Comparison of ENCODE assay signal across 10 cellular contexts in the genomic region with DNA sequence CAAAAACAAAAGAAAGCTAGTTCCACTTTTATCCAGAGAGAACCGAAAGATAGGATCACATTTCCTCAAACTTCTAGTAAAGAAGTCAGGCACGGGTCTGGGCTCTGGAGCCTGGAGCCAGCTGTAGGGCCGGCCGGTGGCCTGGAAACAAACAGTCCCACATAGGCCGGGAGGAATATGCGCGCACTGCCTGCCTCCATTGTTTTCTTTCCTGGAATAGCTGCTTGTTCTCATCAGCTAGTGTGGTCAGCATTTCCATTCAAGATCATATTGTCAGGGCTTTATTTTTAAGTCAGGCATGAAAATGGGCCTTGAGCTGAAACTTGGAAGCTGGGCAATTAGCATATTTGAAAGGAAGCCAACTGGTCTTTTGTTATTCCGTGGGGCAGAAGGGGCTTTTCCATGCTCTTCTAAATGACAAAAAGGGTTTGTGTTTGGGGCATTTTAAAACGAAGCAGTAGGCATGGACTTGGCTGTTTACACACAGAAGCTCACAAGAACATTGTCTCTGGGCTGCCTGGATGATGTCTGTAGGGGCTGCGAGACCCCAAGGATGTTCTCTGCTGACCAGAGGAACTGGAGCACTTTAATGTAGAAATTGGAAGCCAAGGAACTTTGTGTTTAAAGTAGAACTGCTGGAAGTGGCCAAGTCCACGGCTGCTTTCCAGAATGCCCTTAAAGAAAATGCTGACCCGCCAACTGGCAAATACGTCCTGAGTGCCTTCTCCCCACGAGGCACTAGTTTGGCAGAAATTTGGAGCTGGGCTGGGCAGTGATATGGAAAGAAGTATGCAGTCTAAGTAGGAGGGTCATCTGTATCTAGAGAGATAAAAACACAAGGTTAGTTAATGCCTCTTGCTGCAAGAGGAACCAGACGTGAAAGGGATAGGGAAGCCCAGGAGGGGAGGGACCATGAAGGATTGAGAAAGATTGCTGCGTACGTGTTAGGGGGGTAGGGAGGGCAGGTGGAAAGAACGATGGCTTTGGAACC. TPM values are rescaled to one million over a fixed set of nuclear protein-coding genes. Genes with fewer than 3 reads are reported as not detected.
DNase-seq lines count a peak whose midpoint lies in the region; ATAC-seq and TF ChIP-seq lines count a peak whose summit lies in the region.
"Had no signal": no experiment of that assay in that cellular context is flagged by ENCODE, and none has a peak within 500 bp of the region (broad histone marks: within the 10 kb centered on the region; RNA-seq: fewer than 3 reads in every experiment).

No MANE protein-coding gene starts in this region.

- H3K27ac Mint-ChIP-seq in CD14-positive monocyte = peak overlapping the region; percentile 40 to 88 (median 86)
- H3K27ac Mint-ChIP-seq in naive thymus-derived CD4-positive, alpha-beta T cell = peak overlapping the region in 1 of 9 donors; percentile 2
- H3K27ac Mint-ChIP-seq: activated CD8-positive, alpha-beta T cell treated with anti-CD3 and anti-CD28 coated beads for 36 hours had no signal

- H3K9me3 ChIP-seq in SJSA1 (replicated peaks) = no peaks in the 10 kb centered on the region
- H3K9me3 ChIP-seq in naive thymus-derived CD4-positive, alpha-beta T cell (ENCODE audit: control insufficient read depth in 2 of 3, low read length in 3 of 3) = no peaks in the 10 kb centered on the region

- peaks cover 7% of the 10 kb centered on the region for H3K4me1 ChIP-seq in SJSA1 (replicated peaks)
- no peaks in the 10 kb centered on the region for H3K4me1 ChIP-seq in naive thymus-derived CD4-positive, alpha-beta T cell (ENCODE audit: control insufficient read depth in 2 of 2, insufficient read depth in 2 of 2, low read length in 2 of 2)

- H3K4me3 ChIP-seq in SJSA1 (no peak overlapping the region), fibroblast of the aortic adventitia (ENCODE audit: low read depth, low read length) (no peak overlapping the region)
- H3K4me3 ChIP-seq in naive thymus-derived CD4-positive, alpha-beta T cell (ENCODE audit: low read length) = no peak overlapping the region

- TF ChIP-seq CTCF in CD14-positive monocyte (IDR thresholded peaks at IDR 0.05) (no peak), fibroblast of the aortic adventitia (IDR thresholded peaks at IDR 0.05; ENCODE audit: insufficient read depth, low read length) (no peak)

- H3K27me3 ChIP-seq in SJSA1 (replicated peaks) = no peaks in the 10 kb centered on the region
- no peaks in the 10 kb centered on the region for H3K27me3 ChIP-seq in naive thymus-derived CD4-positive, alpha-beta T cell (ENCODE audit: control insufficient read depth in 2 of 2, insufficient read depth in 2 of 2, low read length in 2 of 2)

- POLR2A ChIA-PET in naive thymus-derived CD4-positive, alpha-beta T cell (lab: Charles Lee) = interaction anchor here (0.6 kb wide), 1 partner anchor 21 kb away, joined by 5 read pairs; no protein-coding TSS in a partner anchor

- peak; percentile 75 for ATAC-seq in naive thymus-derived CD4-positive, alpha-beta T cell
- no peak for ATAC-seq in HG03460 (IDR thresholded peaks at IDR 0.05; ENCODE audit: unreplicated experiment)
- ATAC-seq: activated CD8-positive, alpha-beta T cell treated with anti-CD3 and anti-CD28 coated beads for 36 hours had no signal

- no peaks in the 10 kb centered on the region for H3K36me3 Mint-ChIP-seq in CD14-positive monocyte
- H3K36me3 Mint-ChIP-seq in naive thymus-derived CD4-positive, alpha-beta T cell = no peaks in the 10 kb centered on the region

- no peaks in the 10 kb centered on the region for H3K36me3 ChIP-seq in SJSA1
- no peaks in the 10 kb centered on the region for H3K36me3 ChIP-seq in naive thymus-derived CD4-positive, alpha-beta T cell (ENCODE audit: control insufficient read depth in 2 of 3, insufficient read depth in 3 of 3, low read length in 3 of 3)

- intact Hi-C loops in CD14-positive monocyte (cut with micrococcal nuclease) = no loop called here
- intact Hi-C loops in naive thymus-derived CD4-positive, alpha-beta T cell (cut with micrococcal nuclease) = no loop called here

- peak overlapping the region; percentile 1; the same call in 1 of the 2 replicates for H3K27ac ChIP-seq in SJSA1
- no peak overlapping the region for H3K27ac ChIP-seq in naive thymus-derived CD4-positive, alpha-beta T cell (ENCODE audit: low read depth, low read length)

- CTCF ChIA-PET in naive thymus-derived CD4-positive, alpha-beta T cell (lab: Charles Lee) = no interaction called here

- peak overlapping the region in 1 of 2 donors; percentile 60 for H3K4me3 Mint-ChIP-seq in CD14-positive monocyte
- no peak overlapping the region for H3K4me3 Mint-ChIP-seq in naive thymus-derived CD4-positive, alpha-beta T cell
- H3K4me3 Mint-ChIP-seq: activated CD8-positive, alpha-beta T cell treated with anti-CD3 and anti-CD28 coated beads for 36 hours; nephron had no signal

- peaks cover 19% of the 10 kb centered on the region for H3K4me1 Mint-ChIP-seq in CD14-positive monocyte
- H3K4me1 Mint-ChIP-seq in naive thymus-derived CD4-positive, alpha-beta T cell = no peaks in the 10 kb centered on the region
- H3K4me1 Mint-ChIP-seq: nephron had no signal

- peak; percentile 88 for DNase-seq in CD14-positive monocyte (ENCODE audit: low spot score)
- peak in 1 of 2 experiments; percentile 36 for DNase-seq in SJSA1 (ENCODE audit: low read depth in 1 of 2, low spot score in 2 of 2)
- DNase-seq in fibroblast of the aortic adventitia (ENCODE audit: low read depth) = peak; percentile 43
- no peak for DNase-seq in naive thymus-derived CD4-positive, alpha-beta T cell
- no peak for DNase-seq in NCI-H2081 treated with DMSO at 0.1 percent for 48 hours (lab: John Stamatoyannopoulos, UW)
- no peak for DNase-seq in NCI-H2227 (lab: John Stamatoyannopoulos, UW; ENCODE audit: unreplicated experiment)
- DNase-seq in activated effector memory CD4-positive, alpha-beta T cell treated with Interleukin-2 at 50 U/mL for 16 hours = no peak
- DNase-seq: activated CD8-positive, alpha-beta T cell treated with anti-CD3 and anti-CD28 coated beads for 36 hours had no signal

- H3K9me3 Mint-ChIP-seq in CD14-positive monocyte = peaks cover 0 to 3% (median 0%) of the 10 kb centered on the region in 7 donors
- H3K9me3 Mint-ChIP-seq in naive thymus-derived CD4-positive, alpha-beta T cell = peaks cover 0 to 2% (median 0%) of the 10 kb centered on the region in 11 donors
- H3K9me3 Mint-ChIP-seq: activated CD8-positive, alpha-beta T cell treated with anti-CD3 and anti-CD28 coated beads for 36 hours; nephron had no signal

- H3K27me3 Mint-ChIP-seq in CD14-positive monocyte (ENCODE audit: low read depth in 3 of 3) = peaks cover 0 to 6% (median 3%) of the 10 kb centered on the region in 3 donors
- H3K27me3 Mint-ChIP-seq in naive thymus-derived CD4-positive, alpha-beta T cell = no peaks in the 10 kb centered on the region
- H3K27me3 Mint-ChIP-seq: activated CD8-positive, alpha-beta T cell treated with anti-CD3 and anti-CD28 coated beads for 36 hours had no signal

RNA-seq across cellular contexts. Expression of a gene that starts 59.0 kb away (rescaled TPM):
- not detected for polyA plus RNA-seq in CD14-positive monocyte
- 0.68 TPM in 1 of 2 replicates, not detected in the other for total RNA-seq in SJSA1 (2014; rRNA removed; shearing (Covaris generic))
- total RNA-seq in fibroblast of the aortic adventitia (ENCODE audit: low replicate concordance) = 5.3 and 24.1 TPM in 2 replicates
- 1 to 10 TPM in 2 of 5 experiments, under 1 TPM in 2, not detected in 1; 0.24 to 2.0 (median 0.88) TPM for total RNA-seq in naive thymus-derived CD4-positive, alpha-beta T cell
- polyA plus RNA-seq in naive thymus-derived CD4-positive, alpha-beta T cell = not detected

Comparison
In these comparisons a context has a peak if more than half of its experiments do, and no peak if none do; other contexts are left out.
1. DNase-seq: peak in CD14-positive monocyte (single experiment) and fibroblast of the aortic adventitia (single experiment); none in naive thymus-derived CD4-positive, alpha-beta T cell (0 of 9), NCI-H2081 treated with DMSO at 0.1 percent for 48 hours (single experiment), NCI-H2227 (single experiment) and activated effector memory CD4-positive, alpha-beta T cell treated with Interleukin-2 at 50 U/mL for 16 hours (single experiment).